ENCODE assay signal across 21 cellular contexts in genomic region chr18:12421732-12422131, GRCh38. TPM values are rescaled to one million over a fixed set of nuclear protein-coding genes. Genes with fewer than 3 reads are reported as not detected.
DNase-seq lines count a peak whose midpoint lies in the region; ATAC-seq and TF ChIP-seq lines count a peak whose summit lies in the region.
"Had no signal": no experiment of that assay in that cellular context is flagged by ENCODE, and none has a peak within 500 bp of the region (broad histone marks: within the 10 kb centered on the region; RNA-seq: fewer than 3 reads in every experiment).

No MANE protein-coding gene starts in this region.

- H3K79me2 ChIP-seq in OCI-LY1 (ENCODE audit: insufficient read depth, low read length): no peaks in the 10 kb centered on the region
- H3K79me2 ChIP-seq in neural progenitor cell (ENCODE audit: low read depth): no peaks in the 10 kb centered on the region

- H3K4me2 ChIP-seq in OCI-LY1 (ENCODE audit: low read length): peak overlapping the region; percentile 66
- H3K4me2 ChIP-seq in neural progenitor cell: no peak overlapping the region

- H3K27ac ChIP-seq in OCI-LY1 (ENCODE audit: low read depth, low read length, poor library complexity, severe bottlenecking): peak overlapping the region; percentile 91
- no peak overlapping the region for H3K27ac ChIP-seq in neural progenitor cell
- H3K27ac ChIP-seq in esophagus squamous epithelium: no peak overlapping the region
- H3K27ac ChIP-seq: C4-2B, gastrocnemius medialis, testis had no signal

- H3K9me3 Mint-ChIP-seq in activated naive CD8-positive, alpha-beta T cell (ENCODE audit: low read depth): no peaks in the 10 kb centered on the region
- H3K9me3 Mint-ChIP-seq in activated naive CD8-positive, alpha-beta T cell treated with anti-CD3 and anti-CD28 coated beads for 36 hours: no peaks in the 10 kb centered on the region
- H3K9me3 Mint-ChIP-seq in central memory CD8-positive, alpha-beta T cell: no peaks in the 10 kb centered on the region
- H3K9me3 Mint-ChIP-seq in neural progenitor cell: no peaks in the 10 kb centered on the region
- H3K9me3 Mint-ChIP-seq: activated CD4-positive, alpha-beta T cell treated with anti-CD3 and anti-CD28 coated beads, Interleukin-2, amount 10 ng/mL, durations not matched to agents 7 days and 5 days; naive thymus-derived CD4-positive, alpha-beta T cell; stimulated activated memory B cell treated with anti-CD40 and anti-IgM and Interleukin-4, amounts not matched to agents 10 μg/mL and 1 μg/mL and 100 μg/mL, for 72 hours had no signal

- no peak for ATAC-seq in central memory CD8-positive, alpha-beta T cell (replicated peaks; ENCODE audit: extremely low read depth, poor library complexity, severe bottlenecking)
- no peak for ATAC-seq in HG02678 (IDR thresholded peaks at IDR 0.05; ENCODE audit: unreplicated experiment)
- ATAC-seq: esophagus mucosa; gastrocnemius medialis; naive thymus-derived CD4-positive, alpha-beta T cell; stimulated activated memory B cell treated with anti-CD40 and anti-IgM and Interleukin-4, amounts not matched to agents 10 μg/mL and 1 μg/mL and 100 μg/mL, for 72 hours had no signal

- H3K4me1 ChIP-seq in OCI-LY1 (ENCODE audit: insufficient read depth, low read length, severe bottlenecking) (peaks cover 42% of the 10 kb centered on the region), neural progenitor cell (peaks cover 30% of the 10 kb centered on the region), esophagus squamous epithelium (peaks cover 4 to 19% (median 9%) of the 10 kb centered on the region in 3 donors)
- H3K4me1 ChIP-seq: gastrocnemius medialis had no signal

- H3K4me3 ChIP-seq in OCI-LY1 (ENCODE audit: low read depth, low read length, poor library complexity, severe bottlenecking) (peak overlapping the region; percentile 65), neural progenitor cell (peak overlapping the region; percentile 58), esophagus squamous epithelium (no peak overlapping the region)
- H3K4me3 ChIP-seq: gastrocnemius medialis had no signal

- H3K36me3 Mint-ChIP-seq in activated naive CD8-positive, alpha-beta T cell: no peaks in the 10 kb centered on the region
- peaks cover 21% of the 10 kb centered on the region for H3K36me3 Mint-ChIP-seq in activated naive CD8-positive, alpha-beta T cell treated with anti-CD3 and anti-CD28 coated beads for 36 hours
- peaks cover 2% of the 10 kb centered on the region for H3K36me3 Mint-ChIP-seq in central memory CD8-positive, alpha-beta T cell (ENCODE audit: insufficient read depth)
- H3K36me3 Mint-ChIP-seq in neural progenitor cell: peaks cover 2% of the 10 kb centered on the region
- H3K36me3 Mint-ChIP-seq: naive thymus-derived CD4-positive, alpha-beta T cell had no signal

- H3K27me3 ChIP-seq in OCI-LY1 (ENCODE audit: insufficient read depth, low read length) (no peaks in the 10 kb centered on the region), neural progenitor cell (no peaks in the 10 kb centered on the region), esophagus squamous epithelium (no peaks in the 10 kb centered on the region)
- H3K27me3 ChIP-seq: testis had no signal

- no peaks in the 10 kb centered on the region for H3K9me2 ChIP-seq in OCI-LY1 (ENCODE audit: low read depth, low read length)

- intact Hi-C loops in esophagus squamous epithelium (cut with DNase I): no loop called here

- no peaks in the 10 kb centered on the region for H3K27me3 Mint-ChIP-seq in activated naive CD8-positive, alpha-beta T cell
- no peaks in the 10 kb centered on the region for H3K27me3 Mint-ChIP-seq in activated naive CD8-positive, alpha-beta T cell treated with anti-CD3 and anti-CD28 coated beads for 36 hours
- H3K27me3 Mint-ChIP-seq in central memory CD8-positive, alpha-beta T cell: no peaks in the 10 kb centered on the region
- peaks cover 14% of the 10 kb centered on the region for H3K27me3 Mint-ChIP-seq in neural progenitor cell (ENCODE audit: insufficient read depth, low read depth)

- peak overlapping the region; percentile 80 for H3K4me3 Mint-ChIP-seq in activated naive CD8-positive, alpha-beta T cell
- H3K4me3 Mint-ChIP-seq in activated naive CD8-positive, alpha-beta T cell treated with anti-CD3 and anti-CD28 coated beads for 36 hours: no peak overlapping the region
- peak overlapping the region; percentile 74 for H3K4me3 Mint-ChIP-seq in central memory CD8-positive, alpha-beta T cell
- peak overlapping the region; percentile 85 for H3K4me3 Mint-ChIP-seq in neural progenitor cell

- H3K9ac ChIP-seq in OCI-LY1 (ENCODE audit: low read length) (peak overlapping the region; percentile 57; the same call in 1 of the 2 replicates), neural progenitor cell (no peak overlapping the region)

- H3K4me1 Mint-ChIP-seq in activated naive CD8-positive, alpha-beta T cell (ENCODE audit: low read depth): peaks cover 9% of the 10 kb centered on the region
- peaks cover 7% of the 10 kb centered on the region for H3K4me1 Mint-ChIP-seq in activated naive CD8-positive, alpha-beta T cell treated with anti-CD3 and anti-CD28 coated beads for 36 hours
- H3K4me1 Mint-ChIP-seq in central memory CD8-positive, alpha-beta T cell: peaks cover 13% of the 10 kb centered on the region
- H3K4me1 Mint-ChIP-seq in neural progenitor cell: peaks cover 28% of the 10 kb centered on the region

- H3K36me3 ChIP-seq in OCI-LY1 (ENCODE audit: insufficient read depth, low read length): peaks cover 21% of the 10 kb centered on the region; the same call in 1 of the 2 replicates
- H3K36me3 ChIP-seq in neural progenitor cell: no peaks in the 10 kb centered on the region
- H3K36me3 ChIP-seq in esophagus squamous epithelium: no peaks in the 10 kb centered on the region
- H3K36me3 ChIP-seq: gastrocnemius medialis had no signal

- H3K9me3 ChIP-seq in OCI-LY1 (ENCODE audit: low read length) (no peaks in the 10 kb centered on the region), neural progenitor cell (ENCODE audit: low read depth) (no peaks in the 10 kb centered on the region), esophagus squamous epithelium (no peaks in the 10 kb centered on the region)
- H3K9me3 ChIP-seq: gastrocnemius medialis, testis had no signal

- H3K27ac Mint-ChIP-seq in activated naive CD8-positive, alpha-beta T cell: no peak overlapping the region
- no peak overlapping the region for H3K27ac Mint-ChIP-seq in activated naive CD8-positive, alpha-beta T cell treated with anti-CD3 and anti-CD28 coated beads for 36 hours
- H3K27ac Mint-ChIP-seq in central memory CD8-positive, alpha-beta T cell (ENCODE audit: low read depth): no peak overlapping the region
- H3K27ac Mint-ChIP-seq in neural progenitor cell: no peak overlapping the region
- H3K27ac Mint-ChIP-seq: activated CD4-positive, alpha-beta T cell treated with anti-CD3 and anti-CD28 coated beads, Interleukin-2, amount 10 ng/mL, durations not matched to agents 7 days and 5 days had no signal

- 80 to 82% methylated on average over 5 of the region's 5 CpGs for WGBS in esophagus squamous epithelium, 2 donors

- no peak for TF ChIP-seq POLR2A in esophagus squamous epithelium (IDR thresholded peaks at IDR 0.05)

- H2AFZ ChIP-seq in OCI-LY1 (ENCODE audit: low read length): no peak overlapping the region
- H2AFZ ChIP-seq in neural progenitor cell (replicated peaks): no peak overlapping the region

- DNase-seq in activated naive CD8-positive, alpha-beta T cell treated with anti-CD3 and anti-CD28 coated beads for 36 hours: no peak
- DNase-seq in central memory CD8-positive, alpha-beta T cell (ENCODE audit: low spot score in 2 of 2): no peak
- DNase-seq in neural progenitor cell (ENCODE audit: low spot score): peak; percentile 28
- DNase-seq in esophagus squamous epithelium (lab: John Stamatoyannopoulos, UW): no peak
- DNase-seq in hippocampal formation (lab: John Stamatoyannopoulos, UW): no peak
- DNase-seq: activated CD4-positive, alpha-beta T cell treated with anti-CD3 and anti-CD28 coated beads, Interleukin-2, amount 10 ng/mL, durations not matched to agents 7 days and 5 days; activated gamma-delta T cell treated with Interleukin-2 at 50 U/mL for 16 hours; activated T-cell treated with anti-CD3 and anti-CD28 coated beads for 4 hours; effector CD4-positive, alpha-beta T cell; gastrocnemius medialis; GOT3; naive thymus-derived CD4-positive, alpha-beta T cell; NCI-H2107; stimulated activated CD4-positive, alpha-beta T cell treated with anti-CD3 and anti-CD28 coated beads, Interleukin-1b, Interleukin-23, amount 100 ng/mL, for 48 hours; testis had no signal

- H3F3A ChIP-seq in OCI-LY1 (ENCODE audit: insufficient read depth, low read length): peaks cover 18% of the 10 kb centered on the region; the same call in 1 of the 2 replicates
- peaks cover 37% of the 10 kb centered on the region for H3F3A ChIP-seq in neural progenitor cell (ENCODE audit: low read depth)

- TF ChIP-seq CTCF in OCI-LY1 (IDR thresholded peaks at IDR 0.05; ENCODE audit: low read length) (peak; percentile 49), neural progenitor cell (IDR thresholded peaks at IDR 0.05) (no peak), esophagus squamous epithelium (IDR thresholded peaks at IDR 0.05) (no peak)

- H4K20me1 ChIP-seq in OCI-LY1 (ENCODE audit: insufficient read depth, low read length) (no peaks in the 10 kb centered on the region), neural progenitor cell (ENCODE audit: low read depth) (peaks cover 5% of the 10 kb centered on the region)

RNA-seq across cellular contexts. Expression of gene PRELID3A, which starts 14.0 kb away (rescaled TPM):
- total RNA-seq in activated naive CD8-positive, alpha-beta T cell treated with anti-CD3 and anti-CD28 coated beads for 36 hours: 1 to 10 TPM; 7.4 to 8.2 TPM
- 12.0 and 14.2 TPM in 2 replicates for total RNA-seq in neural progenitor cell (ENCODE audit: low replicate concordance)
- 1 to 10 TPM in 2 of 4 donors, under 1 TPM in 2; 0.31 to 1.9 (median 1.2) TPM for total RNA-seq in esophagus squamous epithelium

RNA-seq across cellular contexts. Expression of gene AFG3L2, which starts 44.7 kb away (rescaled TPM):
- 10 to 100 TPM; 80.4 to 80.7 TPM for total RNA-seq in activated naive CD8-positive, alpha-beta T cell treated with anti-CD3 and anti-CD28 coated beads for 36 hours
- total RNA-seq in neural progenitor cell (ENCODE audit: low replicate concordance) (38.9 and 51.7 TPM in 2 replicates), esophagus squamous epithelium (10 to 100 TPM; 41.5 to 62.9 (median 58.1) TPM)

Comparison
In these comparisons a context has a peak if more than half of its experiments do, and no peak if none do; other contexts are left out.
1. H3K4me3 ChIP-seq: peak in OCI-LY1 (single experiment) and neural progenitor cell (single experiment); none in esophagus squamous epithelium (0 of 4).